11 cellular contexts compared by ENCODE assay signal in genomic region chr10:97861351-97861750, GRCh38. TPM values are rescaled to one million over a fixed set of nuclear protein-coding genes. Genes with fewer than 3 reads are reported as not detected.
DNase-seq lines count a peak whose midpoint lies in the region; ATAC-seq and TF ChIP-seq lines count a peak whose summit lies in the region.
"Had no signal": no experiment of that assay in that cellular context is flagged by ENCODE, and none has a peak within 500 bp of the region (broad histone marks: within the 10 kb centered on the region; RNA-seq: fewer than 3 reads in every experiment).

No MANE protein-coding gene starts in this region.

- H4K20me1 ChIP-seq in hepatocyte (ENCODE audit: insufficient read depth, poor library complexity, severe bottlenecking), result no peaks in the 10 kb centered on the region

- H3K27ac ChIP-seq in hepatocyte (no peak overlapping the region), upper lobe of right lung (no peak overlapping the region), suprapubic skin (no peak overlapping the region)
- H3K27ac ChIP-seq: KMS-11 had no signal

- DNase-seq in left ventricle myocardium superior (no peak), Right ventricle myocardium superior (no peak), hepatocyte (ENCODE audit: low spot score) (peak; percentile 55), upper lobe of right lung (no peak), suprapubic skin (ENCODE audit: low spot score in 2 of 2) (no peak), GM13976 (ENCODE audit: low spot score) (no peak), NCI-H82 treated with DMSO at 0.1 percent for 48 hours (lab: John Stamatoyannopoulos, UW; ENCODE audit: unreplicated experiment) (no peak)
- DNase-seq: aorta, DMS153 had no signal

- H3K79me2 ChIP-seq in hepatocyte, result no peaks in the 10 kb centered on the region

- H2AFZ ChIP-seq in hepatocyte, result no peak overlapping the region

- WGBS in hepatocyte (ENCODE audit: low lambda C conversion rate, missing lambda C conversion rate), result 57% methylated on average over 1 of the region's 1 CpG
- WGBS in suprapubic skin, result 33% methylated on average over 1 of the region's 1 CpG

- H3K9me3 ChIP-seq in hepatocyte (ENCODE audit: low read depth) (no peaks in the 10 kb centered on the region), upper lobe of right lung (no peaks in the 10 kb centered on the region), suprapubic skin (no peaks in the 10 kb centered on the region)

- ATAC-seq in left ventricle myocardium superior (peak; percentile 21), Right ventricle myocardium superior (ENCODE audit: poor library complexity) (no peak), SK-N-SH treated with all-trans-retinoic acid at 6 μM for 48 hours (peak; percentile 76), upper lobe of right lung (peak; percentile 58)

- TF ChIP-seq EP300 in suprapubic skin (IDR thresholded peaks at IDR 0.05), result no peak

- intact Hi-C loops in left ventricle myocardium superior (cut with micrococcal nuclease), result no loop called here
- intact Hi-C loops in Right ventricle myocardium superior (cut with DNase I), result no loop called here
- intact Hi-C loops in upper lobe of right lung (cut with DNase I), result no loop called here

- no peak overlapping the region for H3K4me3 ChIP-seq in hepatocyte
- H3K4me3 ChIP-seq in upper lobe of right lung, result no peak overlapping the region
- no peak overlapping the region for H3K4me3 ChIP-seq in suprapubic skin

- no peaks in the 10 kb centered on the region for H3K4me1 ChIP-seq in hepatocyte (ENCODE audit: insufficient read depth)
- no peaks in the 10 kb centered on the region for H3K4me1 ChIP-seq in upper lobe of right lung
- peaks cover 9% of the 10 kb centered on the region for H3K4me1 ChIP-seq in suprapubic skin

- TF ChIP-seq CTCF in hepatocyte (IDR thresholded peaks at IDR 0.05; ENCODE audit: poor library complexity) (no peak), upper lobe of right lung (IDR thresholded peaks at IDR 0.05) (no peak), suprapubic skin (IDR thresholded peaks at IDR 0.05) (no peak), GM13976 (IDR thresholded peaks at IDR 0.05; ENCODE audit: borderline replicate concordance, control extremely low read depth, extremely low read depth, insufficient read depth, missing control alignments) (no peak)

- H3K36me3 ChIP-seq in hepatocyte (replicated peaks; ENCODE audit: insufficient read depth, low read depth) (no peaks in the 10 kb centered on the region), upper lobe of right lung (no peaks in the 10 kb centered on the region), suprapubic skin (no peaks in the 10 kb centered on the region)

- in situ Hi-C loops in GM13976 (cut with MboI; ENCODE audit: low sequenced_read_pairs, unreplicated experiment), result no loop called here

- TF ChIP-seq POLR2A in suprapubic skin (IDR thresholded peaks at IDR 0.05), result no peak

- H3K27me3 ChIP-seq in hepatocyte (no peaks in the 10 kb centered on the region), upper lobe of right lung (peaks cover 14% of the 10 kb centered on the region), suprapubic skin (peaks cover 3% of the 10 kb centered on the region)

- H3K9me2 ChIP-seq in hepatocyte (replicated peaks; ENCODE audit: insufficient read depth), result no peaks in the 10 kb centered on the region

- H3K4me2 ChIP-seq in hepatocyte, result no peak overlapping the region
- H3K4me2 ChIP-seq: KMS-11 had no signal

TF ChIP-seq in SK-N-SH treated with all-trans-retinoic acid at 6 μM for 48 hours, 23 proteins besides CTCF, POLR2A, EP300 and RAD21:
- TF ChIP-seq GLIS3 (CRISPR knock-in tag; IDR thresholded peaks at IDR 0.05) (no peak), ZNF565 (CRISPR knock-in tag; conservative IDR thresholded peaks at IDR 0.05; ENCODE audit: low read depth) (no peak), CSRNP3 (CRISPR knock-in tag; IDR thresholded peaks at IDR 0.05) (no peak), ZNF8 (CRISPR knock-in tag; IDR thresholded peaks at IDR 0.05) (no peak), RARB (CRISPR knock-in tag; IDR thresholded peaks at IDR 0.05) (no peak)

RNA-seq across cellular contexts. Expression of gene GOLGA7B, which starts 11.7 kb away (rescaled TPM):
- not detected for total RNA-seq in left ventricle myocardium superior
- total RNA-seq in Right ventricle myocardium superior, result 0.11 TPM
- total RNA-seq in hepatocyte, result 0.12 and 1.5 TPM in 2 replicates
- polyA plus RNA-seq in hepatocyte, result 0.11 and 0.15 TPM in 2 replicates
- 0.98 TPM for total RNA-seq in upper lobe of right lung
- 10 to 100 TPM; 12.0 to 27.9 (median 19.4) TPM for total RNA-seq in suprapubic skin
